ENCODE assay signal across 8 cellular contexts in the genomic region with DNA sequence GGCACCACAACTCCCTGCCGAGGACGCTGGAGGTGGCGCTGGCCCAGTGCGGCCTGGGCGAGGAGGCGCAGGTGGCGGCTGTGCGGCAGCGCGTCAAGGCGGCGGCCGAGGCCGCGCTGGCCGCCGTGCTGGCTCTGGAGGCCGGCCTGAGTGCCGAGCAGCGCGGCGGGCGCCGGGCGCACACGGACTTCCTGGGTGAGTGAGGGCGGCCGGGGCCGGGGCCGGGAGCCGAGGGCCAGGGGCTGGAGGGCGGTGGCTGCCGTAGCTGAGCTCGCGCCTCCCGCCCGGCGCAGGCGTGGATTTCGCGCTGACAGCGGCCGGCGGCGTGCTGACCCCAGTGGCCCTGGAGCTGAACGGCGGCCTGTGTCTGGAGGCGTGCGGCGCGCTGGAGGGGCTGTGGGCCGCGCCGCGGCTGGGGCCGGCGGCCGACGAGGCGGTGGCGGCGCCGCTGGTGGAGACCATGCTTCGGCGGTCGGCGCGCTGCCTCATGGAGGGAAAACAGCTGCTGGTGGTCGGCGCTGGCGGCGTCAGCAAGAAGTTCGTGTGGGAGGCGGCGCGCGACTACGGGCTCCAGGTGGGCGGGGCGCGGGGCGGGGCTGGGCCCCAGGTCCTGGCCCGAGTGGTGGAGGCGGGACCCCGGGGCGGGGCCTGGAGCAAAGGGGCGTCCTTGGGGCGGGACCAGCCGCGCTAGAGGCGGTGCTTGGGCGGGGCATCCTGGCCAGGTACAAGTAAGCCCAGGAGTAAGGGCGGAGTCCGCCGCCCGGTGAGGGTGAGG. TPM values are rescaled to one million over a fixed set of nuclear protein-coding genes. Genes with fewer than 3 reads are reported as not detected.
DNase-seq lines count a peak whose midpoint lies in the region; ATAC-seq and TF ChIP-seq lines count a peak whose summit lies in the region.

No MANE protein-coding gene starts in this region.

- H3K4me1 Mint-ChIP-seq in activated CD4-positive, alpha-beta memory T cell treated with anti-CD3 and anti-CD28 coated beads, Interleukin-2, amount 10 ng/mL, durations not matched to agents 7 days and 5 days = peaks cover 56% of the 10 kb centered on the region

- H3K9ac ChIP-seq in duodenal mucosa (ENCODE audit: low read depth in 1 of 2, low read length in 2 of 2) = peak overlapping the region; percentile 39 to 60

- peak; percentile 78 for ATAC-seq in GM19438 (IDR thresholded peaks at IDR 0.05; ENCODE audit: low read depth, unreplicated experiment)
- ATAC-seq in lung (ENCODE audit: insufficient read depth, low FRiP score) = peak; percentile 97

- TF ChIP-seq CTCF in C4-2B (conservative IDR thresholded peaks at IDR 0.05) (no peak), HL-60 (IDR thresholded peaks at IDR 0.05; ENCODE audit: insufficient read depth, low read length) (no peak), lung (IDR thresholded peaks at IDR 0.05; ENCODE audit: control extremely low read depth, extremely low read depth) (no peak)

- H3K4me3 Mint-ChIP-seq in activated CD4-positive, alpha-beta memory T cell treated with anti-CD3 and anti-CD28 coated beads, Interleukin-2, amount 10 ng/mL, durations not matched to agents 7 days and 5 days = peak overlapping the region; percentile 71

- 1% methylated on average over 71 to 96 of the region's 96 CpGs for WGBS in lung, 2 donors

- peak overlapping the region; percentile 87 for H3K27ac ChIP-seq in C4-2B
- H3K27ac ChIP-seq in HL-60 (replicated peaks) = no peak overlapping the region
- peak overlapping the region; percentile 93 for H3K27ac ChIP-seq in duodenal mucosa (ENCODE audit: low read depth, low read length)
- H3K27ac ChIP-seq in lung (ENCODE audit: low read depth in 1 of 2, low read length in 1 of 2) = peak overlapping the region; percentile 92 to 94

- POLR2A ChIA-PET in activated CD4-positive, alpha-beta memory T cell treated with anti-CD3 and anti-CD28 coated beads, Interleukin-2, amount 10 ng/mL, durations not matched to agents 7 days and 5 days (lab: Charles Lee) = interaction anchor here (0.8 to 11.7 kb wide), 8 partner anchors 7 to 67 kb away, joined by 3 to 155 read pairs (median 22); a partner anchor contains a TSS

- DNase-seq in HL-60 (ENCODE audit: low read depth in 1 of 2, low spot score in 1 of 2) (peak; percentile 86 to 95), NCI-H82 treated with DMSO at 0.1 percent for 48 hours (lab: John Stamatoyannopoulos, UW; ENCODE audit: unreplicated experiment) (peak; percentile 60), lung (ENCODE audit: low spot score) (peak; percentile 96)
- peak; percentile 97 for DNase-seq in activated CD4-positive, alpha-beta memory T cell treated with anti-CD3 and anti-CD28 coated beads, Interleukin-2, amount 10 ng/mL, durations not matched to agents 7 days and 5 days
- peak; percentile 96 to 99 (median 98) for DNase-seq in stimulated activated CD4-positive, alpha-beta T cell treated with anti-CD3 and anti-CD28 coated beads, TNF-alpha, amount 100 ng/mL, for 24 hours (ENCODE audit: low read depth in 3 of 3)

- no peaks in the 10 kb centered on the region for H3K9me3 ChIP-seq in duodenal mucosa (ENCODE audit: control insufficient read depth in 1 of 2, low read length in 2 of 2)
- peaks cover 0 to 2% of the 10 kb centered on the region in 2 donors for H3K9me3 ChIP-seq in lung (ENCODE audit: control insufficient read depth in 2 of 2, insufficient read depth in 1 of 2, low read length in 1 of 2)

- no peaks in the 10 kb centered on the region for H3K27me3 ChIP-seq in HL-60 (ENCODE audit: insufficient read depth, poor library complexity, severe bottlenecking)
- H3K27me3 ChIP-seq in duodenal mucosa (ENCODE audit: control insufficient read depth in 1 of 2, insufficient read depth in 2 of 2, low read length in 2 of 2) = no peaks in the 10 kb centered on the region
- no peaks in the 10 kb centered on the region for H3K27me3 ChIP-seq in lung (ENCODE audit: control insufficient read depth, insufficient read depth)

- no peaks in the 10 kb centered on the region for H3K36me3 Mint-ChIP-seq in activated CD4-positive, alpha-beta memory T cell treated with anti-CD3 and anti-CD28 coated beads, Interleukin-2, amount 10 ng/mL, durations not matched to agents 7 days and 5 days (ENCODE audit: low read depth)

- no peaks in the 10 kb centered on the region for H3K9me3 Mint-ChIP-seq in activated CD4-positive, alpha-beta memory T cell treated with anti-CD3 and anti-CD28 coated beads, Interleukin-2, amount 10 ng/mL, durations not matched to agents 7 days and 5 days

- no peak overlapping the region for H3K27ac Mint-ChIP-seq in activated CD4-positive, alpha-beta memory T cell treated with anti-CD3 and anti-CD28 coated beads, Interleukin-2, amount 10 ng/mL, durations not matched to agents 7 days and 5 days

- peaks cover 12% of the 10 kb centered on the region for H3K27me3 Mint-ChIP-seq in activated CD4-positive, alpha-beta memory T cell treated with anti-CD3 and anti-CD28 coated beads, Interleukin-2, amount 10 ng/mL, durations not matched to agents 7 days and 5 days

- H3K4me1 ChIP-seq in duodenal mucosa (ENCODE audit: control insufficient read depth in 1 of 2, insufficient read depth in 2 of 2, low read length in 2 of 2) (peaks cover 14 to 20% of the 10 kb centered on the region in 2 donors), lung (ENCODE audit: control insufficient read depth in 2 of 2, insufficient read depth in 2 of 2, low read length in 2 of 2) (peaks cover 0 to 21% of the 10 kb centered on the region in 2 donors)

- H3K4me3 ChIP-seq in HL-60 (replicated peaks; ENCODE audit: insufficient read depth, low read length) (peak overlapping the region; percentile 35), duodenal mucosa (ENCODE audit: low read depth in 1 of 2, low read length in 2 of 2) (peak overlapping the region; percentile 67 to 68), lung (peak overlapping the region; percentile 57)

- CTCF ChIA-PET in activated CD4-positive, alpha-beta memory T cell treated with anti-CD3 and anti-CD28 coated beads, Interleukin-2, amount 10 ng/mL, durations not matched to agents 7 days and 5 days (lab: Charles Lee) = interaction anchor here (0.5 to 1.5 kb wide), 4 partner anchors 16 to 990 kb away, joined by 3 to 9 read pairs (median 4); a partner anchor contains a TSS

- H3K36me3 ChIP-seq in duodenal mucosa (ENCODE audit: control insufficient read depth in 1 of 2, insufficient read depth in 2 of 2, low read length in 2 of 2) (no peaks in the 10 kb centered on the region), lung (ENCODE audit: control insufficient read depth in 2 of 2, insufficient read depth in 2 of 2, low read length in 2 of 2) (no peaks in the 10 kb centered on the region)

RNA-seq across cellular contexts. Expression of a gene that starts 5.4 kb away (rescaled TPM):
- total RNA-seq in activated CD4-positive, alpha-beta memory T cell treated with anti-CD3 and anti-CD28 coated beads, Interleukin-2, amount 10 ng/mL, durations not matched to agents 7 days and 5 days = 1 to 10 TPM in 1 of 2 experiments, under 1 TPM in 1; 0.76 to 1.1 TPM
- 1 to 10 TPM; 1.2 to 1.7 TPM for total RNA-seq in lung
- polyA plus RNA-seq in lung = 1 to 10 TPM in 1 of 2 donors, under 1 TPM in 1; 0.15 to 1.5 TPM

RNA-seq across cellular contexts. Expression of a gene that starts 7.5 kb away (rescaled TPM):
- 10 to 100 TPM; 56.9 to 57.1 TPM for total RNA-seq in activated CD4-positive, alpha-beta memory T cell treated with anti-CD3 and anti-CD28 coated beads, Interleukin-2, amount 10 ng/mL, durations not matched to agents 7 days and 5 days
- total RNA-seq in lung = 10 to 100 TPM; 26.3 to 56.8 TPM
- polyA plus RNA-seq in lung = 10 to 100 TPM; 55.7 to 69.5 TPM

RNA-seq across cellular contexts. Expression of a gene that starts 16.6 kb away (rescaled TPM):
- 100 to 1,000 TPM; 398 to 401 TPM for total RNA-seq in activated CD4-positive, alpha-beta memory T cell treated with anti-CD3 and anti-CD28 coated beads, Interleukin-2, amount 10 ng/mL, durations not matched to agents 7 days and 5 days
- 10 to 100 TPM in 1 of 2 donors, 1 to 10 TPM in 1; 8.8 to 13.7 TPM for total RNA-seq in lung
- 10 to 100 TPM; 10.8 to 19.0 TPM for polyA plus RNA-seq in lung

RNA-seq across cellular contexts. Expression of a gene that starts 16.9 kb away (rescaled TPM):
- 100 to 1,000 TPM; 285 to 310 TPM for total RNA-seq in activated CD4-positive, alpha-beta memory T cell treated with anti-CD3 and anti-CD28 coated beads, Interleukin-2, amount 10 ng/mL, durations not matched to agents 7 days and 5 days
- total RNA-seq in lung = 10 to 100 TPM in 1 of 2 donors, 1 to 10 TPM in 1; 3.2 to 21.3 TPM
- 10 to 100 TPM; 15.8 to 19.7 TPM for polyA plus RNA-seq in lung

RNA-seq across cellular contexts. Expression of a gene that starts 19.2 kb away (rescaled TPM):
- total RNA-seq in activated CD4-positive, alpha-beta memory T cell treated with anti-CD3 and anti-CD28 coated beads, Interleukin-2, amount 10 ng/mL, durations not matched to agents 7 days and 5 days = 100 to 1,000 TPM; 308 to 315 TPM
- 100 to 1,000 TPM in 1 of 2 donors, 10 to 100 TPM in 1; 87.2 to 175 TPM for total RNA-seq in lung
- 100 to 1,000 TPM; 138 to 178 TPM for polyA plus RNA-seq in lung

Comparison
In these comparisons a context has a peak if more than half of its experiments do, and no peak if none do; other contexts are left out.
1. RNA of a gene that starts 16.6 kb away (total RNA-seq): 398 to 401 TPM in activated CD4-positive, alpha-beta memory T cell treated with anti-CD3 and anti-CD28 coated beads, Interleukin-2, amount 10 ng/mL, durations not matched to agents 7 days and 5 days; 8.8 to 13.7 TPM in lung; every median in the first group is over 10 times any median in the second.
2. Peak in every context shown above with its lines, with median percentiles within 50 percentile points of each other: DNase-seq and H3K4me3 ChIP-seq.